Comparison of ENCODE assay signal across 15 cellular contexts in the genomic region with DNA sequence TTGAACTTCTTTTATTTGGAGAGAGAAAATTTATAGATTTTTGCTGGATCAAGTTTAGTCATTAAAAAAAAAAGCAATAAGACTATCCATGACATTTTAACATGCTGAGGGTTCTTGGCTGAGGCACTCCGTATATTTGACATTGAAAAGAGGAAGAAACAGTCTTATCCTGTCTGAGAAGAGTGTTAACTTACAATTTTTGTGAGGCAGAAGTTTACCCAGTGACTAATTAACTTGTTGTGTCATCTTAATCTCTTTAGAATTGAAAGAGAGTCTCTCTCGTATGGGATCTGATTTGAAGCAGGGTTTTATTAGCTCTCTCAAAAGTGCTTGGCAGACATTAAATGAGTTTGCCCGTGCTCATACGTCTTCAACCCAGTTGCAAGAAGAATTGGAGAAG.
"Had no signal": no experiment of that assay in that cellular context is flagged by ENCODE, and none has a peak within 500 bp of the region (broad histone marks: within the 10 kb centered on the region; RNA-seq: fewer than 3 reads in every experiment).

No MANE protein-coding gene starts in this region.

- H3K4me2 ChIP-seq: hepatocyte had no signal

- H3K4me1 Mint-ChIP-seq: stimulated activated effector memory CD8-positive, alpha-beta T cell treated with anti-CD3 and anti-CD28 coated beads, Interleukin-12 subunit alpha, Interleukin-12 subunit beta, amount 100 ng/mL, for 72 hours had no signal

- DNase-seq: activated CD4-positive, alpha-beta T cell treated with anti-CD3 and anti-CD28 coated beads for 1 hour; activated CD8-positive, alpha-beta memory T cell treated with anti-CD3 and anti-CD28 coated beads, Interleukin-2, amount 50 U/mL, for 48 hours; anterior cingulate cortex; brain microvascular endothelial cell; dermis blood vessel endothelial cell; left ventricle myocardium inferior; naive thymus-derived CD8-positive, alpha-beta T cell; posterior cingulate gyrus; SW 1271; upper lobe of right lung had no signal

- H3K4me3 Mint-ChIP-seq: activated T-helper 1 cell treated with anti-CD3 and anti-CD28 coated beads, Interleukin-12 subunit alpha, Interleukin-12 subunit beta, Interleukin-2, Interleukin-4 antibody, amounts not matched to agents 30 ng/mL and 10 ng/mL and 1 ng/mL, durations not matched to agents 14 hours and 24 hours and 36 hours; naive thymus-derived CD8-positive, alpha-beta T cell; stimulated activated effector memory CD8-positive, alpha-beta T cell treated with anti-CD3 and anti-CD28 coated beads, Interleukin-12 subunit alpha, Interleukin-12 subunit beta, amount 100 ng/mL, for 72 hours; T-helper 2 cell treated with Interferon-gamma antibody and Interleukin-4, amounts not matched to agents 5 μg/mL and 100 μg/mL, for 36 hours had no signal

- H3K27me3 ChIP-seq: brain microvascular endothelial cell, hepatocyte, upper lobe of right lung had no signal

- H3K79me2 ChIP-seq: hepatocyte had no signal

- H3K9me3 Mint-ChIP-seq: activated T-helper 1 cell treated with anti-CD3 and anti-CD28 coated beads, Interleukin-12 subunit alpha, Interleukin-12 subunit beta, Interleukin-2, Interleukin-4 antibody, amounts not matched to agents 30 ng/mL and 10 ng/mL and 1 ng/mL, durations not matched to agents 14 hours and 24 hours and 36 hours; naive thymus-derived CD8-positive, alpha-beta T cell; stimulated activated effector memory CD8-positive, alpha-beta T cell treated with anti-CD3 and anti-CD28 coated beads, Interleukin-12 subunit alpha, Interleukin-12 subunit beta, amount 100 ng/mL, for 72 hours; T-helper 2 cell treated with Interferon-gamma antibody and Interleukin-4, amounts not matched to agents 5 μg/mL and 100 μg/mL, for 36 hours had no signal

- H3K27me3 Mint-ChIP-seq: naive thymus-derived CD8-positive, alpha-beta T cell had no signal

- H3K9me3 ChIP-seq: left ventricle myocardium inferior, thoracic aorta, upper lobe of right lung had no signal

- H3K4me1 ChIP-seq: left ventricle myocardium inferior had no signal

- H3K4me3 ChIP-seq: hepatocyte, left ventricle myocardium inferior, thoracic aorta, upper lobe of right lung had no signal

- H2AFZ ChIP-seq: hepatocyte had no signal

- H3K27ac ChIP-seq: brain microvascular endothelial cell, hepatocyte, left ventricle myocardium inferior, thoracic aorta, upper lobe of right lung had no signal

- H3K27ac Mint-ChIP-seq: activated T-helper 1 cell treated with anti-CD3 and anti-CD28 coated beads, Interleukin-12 subunit alpha, Interleukin-12 subunit beta, Interleukin-2, Interleukin-4 antibody, amounts not matched to agents 30 ng/mL and 10 ng/mL and 1 ng/mL, durations not matched to agents 14 hours and 24 hours and 36 hours; stimulated activated effector memory CD8-positive, alpha-beta T cell treated with anti-CD3 and anti-CD28 coated beads, Interleukin-12 subunit alpha, Interleukin-12 subunit beta, amount 100 ng/mL, for 72 hours; T-helper 2 cell treated with Interferon-gamma antibody and Interleukin-4, amounts not matched to agents 5 μg/mL and 100 μg/mL, for 36 hours had no signal

- ATAC-seq: naive thymus-derived CD8-positive, alpha-beta T cell; stimulated activated effector memory CD8-positive, alpha-beta T cell treated with anti-CD3 and anti-CD28 coated beads, Interleukin-12 subunit alpha, Interleukin-12 subunit beta, amount 100 ng/mL, for 72 hours; upper lobe of right lung had no signal
